1 cellular context compared by ENCODE assay signal in genomic region chr6:90238663-90239542, GRCh38.
TF ChIP-seq lines count a peak whose summit lies in the region.

No MANE protein-coding gene starts in this region.

TF ChIP-seq in endothelial cell of umbilical vein, 7 proteins besides CTCF, POLR2A, EP300 and RAD21 (continued from another document):
- TF ChIP-seq JUN (IDR thresholded peaks at IDR 0.05; ENCODE audit: borderline replicate concordance, insufficient read depth, insufficient read length, low read depth), result no peak
